ENCODE assay signal across 9 cellular contexts in the genomic region with DNA sequence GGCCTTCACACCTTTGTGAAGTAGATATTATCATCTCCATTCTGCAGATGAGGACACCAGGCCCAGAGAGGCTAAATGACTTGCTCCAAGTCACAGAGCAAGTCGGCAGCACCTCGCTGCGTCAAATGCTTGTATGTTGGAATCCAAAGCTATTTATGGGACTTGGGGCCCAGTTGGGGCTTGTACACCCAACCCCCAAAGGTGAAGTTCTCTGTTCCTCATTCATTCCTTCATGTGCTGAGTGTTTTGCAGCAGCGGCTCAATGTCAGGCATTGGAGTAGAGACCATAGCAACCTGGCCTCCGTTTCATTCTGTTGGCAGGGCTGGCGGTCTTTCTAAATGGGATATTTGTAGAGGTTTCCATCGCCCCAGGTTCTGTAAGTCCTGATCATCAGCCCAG.
DNase-seq lines count a peak whose midpoint lies in the region; ATAC-seq lines count a peak whose summit lies in the region.
"Had no signal": no experiment of that assay in that cellular context is flagged by ENCODE, and none has a peak within 500 bp of the region (broad histone marks: within the 10 kb centered on the region; RNA-seq: fewer than 3 reads in every experiment).

No MANE protein-coding gene starts in this region.

- no peak for ATAC-seq in stimulated activated naive CD8-positive, alpha-beta T cell treated with anti-CD3 and anti-CD28 coated beads, Interleukin-15, Interleukin-2, amounts not matched to agents 100 U/mL and 50 U/mL, for 24 hours
- ATAC-seq in HG03066 (IDR thresholded peaks at IDR 0.05; ENCODE audit: low read depth, unreplicated experiment) (peak; percentile 18), T-helper 17 cell (no peak)

- H3K27me3 Mint-ChIP-seq in stimulated activated naive CD8-positive, alpha-beta T cell treated with anti-CD3 and anti-CD28 coated beads, Interleukin-15, Interleukin-2, amounts not matched to agents 100 ng/mL and 50 ng/mL, for 24 hours: peaks cover 27% of the 10 kb centered on the region
- H3K27me3 Mint-ChIP-seq in T-helper 17 cell: no peaks in the 10 kb centered on the region

- peaks cover 68% of the 10 kb centered on the region for H3K4me1 Mint-ChIP-seq in stimulated activated naive CD8-positive, alpha-beta T cell treated with anti-CD3 and anti-CD28 coated beads, Interleukin-15, Interleukin-2, amounts not matched to agents 100 ng/mL and 50 ng/mL, for 24 hours (ENCODE audit: low read depth)
- peaks cover 50% of the 10 kb centered on the region for H3K4me1 Mint-ChIP-seq in T-helper 17 cell

- no peaks in the 10 kb centered on the region for H3K36me3 Mint-ChIP-seq in stimulated activated naive CD8-positive, alpha-beta T cell treated with anti-CD3 and anti-CD28 coated beads, Interleukin-15, Interleukin-2, amounts not matched to agents 100 ng/mL and 50 ng/mL, for 24 hours (ENCODE audit: low read depth)
- H3K36me3 Mint-ChIP-seq in T-helper 17 cell (ENCODE audit: low read depth): no peaks in the 10 kb centered on the region

- DNase-seq in stimulated activated naive CD8-positive, alpha-beta T cell treated with anti-CD3 and anti-CD28 coated beads, Interleukin-15, Interleukin-2, amounts not matched to agents 100 U/mL and 50 U/mL, for 24 hours: no peak
- DNase-seq in T-helper 17 cell (no peak), NCI-H1417 (lab: John Stamatoyannopoulos, UW) (no peak), kidney tubule cell (ENCODE audit: low spot score) (no peak), NCI-H1436 treated with DMSO at 0.1 percent for 48 hours (lab: John Stamatoyannopoulos, UW) (no peak), NCI-H2107 (lab: John Stamatoyannopoulos, UW) (no peak)

- peak overlapping the region; percentile 40 for H3K27ac Mint-ChIP-seq in stimulated activated naive CD8-positive, alpha-beta T cell treated with anti-CD3 and anti-CD28 coated beads, Interleukin-15, Interleukin-2, amounts not matched to agents 100 ng/mL and 50 ng/mL, for 24 hours
- peak overlapping the region; percentile 83 for H3K27ac Mint-ChIP-seq in T-helper 17 cell
- H3K27ac Mint-ChIP-seq: dendritic cell treated with granulocyte-macrophage colony-stimulating factor and Interleukin-4, amounts not matched to agents 40 ng/mL and 50 ng/mL, for 4 days had no signal

- H3K9me3 Mint-ChIP-seq in stimulated activated naive CD8-positive, alpha-beta T cell treated with anti-CD3 and anti-CD28 coated beads, Interleukin-15, Interleukin-2, amounts not matched to agents 100 ng/mL and 50 ng/mL, for 24 hours: no peaks in the 10 kb centered on the region
- H3K9me3 Mint-ChIP-seq: dendritic cell treated with granulocyte-macrophage colony-stimulating factor and Interleukin-4, amounts not matched to agents 40 ng/mL and 50 ng/mL, for 4 days had no signal

- H3K9me3 ChIP-seq in T-helper 17 cell (ENCODE audit: control insufficient read depth, low read length, poor library complexity, severe bottlenecking): no peaks in the 10 kb centered on the region

- peak overlapping the region; percentile 59 for H3K4me3 Mint-ChIP-seq in stimulated activated naive CD8-positive, alpha-beta T cell treated with anti-CD3 and anti-CD28 coated beads, Interleukin-15, Interleukin-2, amounts not matched to agents 100 ng/mL and 50 ng/mL, for 24 hours
- H3K4me3 Mint-ChIP-seq in T-helper 17 cell: peak overlapping the region; percentile 66
- H3K4me3 Mint-ChIP-seq: dendritic cell treated with granulocyte-macrophage colony-stimulating factor and Interleukin-4, amounts not matched to agents 40 ng/mL and 50 ng/mL, for 4 days had no signal
